13 cellular contexts compared by ENCODE assay signal in the genomic region with DNA sequence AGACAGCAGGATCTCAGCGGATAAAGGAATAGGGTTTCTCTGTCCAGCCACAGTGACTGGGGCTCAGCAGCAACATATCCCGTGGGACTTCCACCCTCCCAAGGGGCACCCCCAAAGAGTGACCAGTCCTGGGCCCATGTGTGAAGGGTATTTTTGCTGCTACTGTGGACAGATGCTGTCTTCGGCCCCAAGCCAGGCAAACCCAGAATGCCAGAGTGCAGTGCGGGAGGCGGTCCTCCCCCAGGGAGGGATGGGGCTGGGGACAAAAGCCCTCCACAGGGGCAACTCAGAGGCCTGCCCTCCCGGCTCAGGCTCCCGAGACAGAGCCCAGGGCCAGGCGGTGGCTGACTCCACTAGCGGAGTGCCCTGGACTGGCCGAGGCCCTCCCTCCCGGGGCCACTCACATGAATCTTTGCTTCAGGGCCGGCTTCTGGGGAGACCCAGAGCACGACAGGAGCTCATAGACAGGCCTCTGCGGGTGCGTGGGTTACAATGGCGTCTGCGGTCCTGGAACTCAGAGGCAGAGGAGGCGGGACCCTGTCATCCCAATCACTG. TPM values are rescaled to one million over a fixed set of nuclear protein-coding genes. Genes with fewer than 3 reads are reported as not detected.
A peak's percentile ranks its signal among the peaks of the same experiment; 100 is the strongest.
DNase-seq lines count a peak whose midpoint lies in the region; ATAC-seq and TF ChIP-seq lines count a peak whose summit lies in the region.
"Had no signal": no experiment of that assay in that cellular context is flagged by ENCODE, and none has a peak within 500 bp of the region (broad histone marks: within the 10 kb centered on the region; RNA-seq: fewer than 3 reads in every experiment).

No MANE protein-coding gene starts in this region.

- no peaks in the 10 kb centered on the region for H3K27me3 ChIP-seq in left ventricle myocardium inferior (ENCODE audit: low read depth)
- H3K27me3 ChIP-seq in vagina: no peaks in the 10 kb centered on the region

- H3K9me3 Mint-ChIP-seq in natural killer cell (peaks cover 0 to 2% of the 10 kb centered on the region in 2 donors), osteocyte (ENCODE audit: unreplicated experiment) (peaks cover 3% of the 10 kb centered on the region)
- H3K9me3 Mint-ChIP-seq in natural killer cell treated with Interleukin-12 subunit alpha and Interleukin-12 subunit beta and Interleukin-15 and Interleukin-18, amount 100 ng/mL, for 72 hours: no peaks in the 10 kb centered on the region
- H3K9me3 Mint-ChIP-seq in activated CD8-positive, alpha-beta T cell treated with anti-CD3 and anti-CD28 coated beads, Interleukin-2, amount 10 ng/mL, durations not matched to agents 7 days and 5 days (ENCODE audit: insufficient read depth): no peaks in the 10 kb centered on the region

- CTCF ChIA-PET in activated CD8-positive, alpha-beta T cell treated with anti-CD3 and anti-CD28 coated beads, Interleukin-2, amount 10 ng/mL, durations not matched to agents 7 days and 5 days (lab: Charles Lee): interaction anchor here (1.8 to 4.3 kb wide), 3 partner anchors 22 to 106 kb away, joined by 9 to 36 read pairs (median 23); no protein-coding TSS in a partner anchor

- peaks cover 67% of the 10 kb centered on the region for H3K4me1 ChIP-seq in left ventricle myocardium inferior
- peaks cover 66% of the 10 kb centered on the region for H3K4me1 ChIP-seq in vagina

- H3K36me3 Mint-ChIP-seq in natural killer cell (no peaks in the 10 kb centered on the region), osteocyte (ENCODE audit: unreplicated experiment) (no peaks in the 10 kb centered on the region)
- H3K36me3 Mint-ChIP-seq in natural killer cell treated with Interleukin-12 subunit alpha and Interleukin-12 subunit beta and Interleukin-15 and Interleukin-18, amount 100 ng/mL, for 72 hours: no peaks in the 10 kb centered on the region
- H3K36me3 Mint-ChIP-seq in activated CD8-positive, alpha-beta T cell treated with anti-CD3 and anti-CD28 coated beads, Interleukin-2, amount 10 ng/mL, durations not matched to agents 7 days and 5 days (ENCODE audit: low read depth): no peaks in the 10 kb centered on the region

- no peak overlapping the region for H3K4me3 ChIP-seq in left ventricle myocardium inferior
- no peak overlapping the region for H3K4me3 ChIP-seq in vagina

- peak overlapping the region; percentile 99 for H3K27ac ChIP-seq in left ventricle myocardium inferior (replicated peaks)
- H3K27ac ChIP-seq in vagina: peak overlapping the region; percentile 99

- no peak for TF ChIP-seq POLR2A in vagina (IDR thresholded peaks at IDR 0.05)

- TF ChIP-seq CTCF in natural killer cell (IDR thresholded peaks at IDR 0.05): no peak
- TF ChIP-seq CTCF in left ventricle myocardium inferior (IDR thresholded peaks at IDR 0.05; ENCODE audit: borderline replicate concordance): no peak
- TF ChIP-seq CTCF in osteocyte (IDR thresholded peaks at IDR 0.05): no peak
- TF ChIP-seq CTCF in vagina (IDR thresholded peaks at IDR 0.05): no peak

- H3K36me3 ChIP-seq in left ventricle myocardium inferior (no peaks in the 10 kb centered on the region), vagina (no peaks in the 10 kb centered on the region)

- H3K9me3 ChIP-seq in left ventricle myocardium inferior (replicated peaks) (peaks cover 12% of the 10 kb centered on the region), vagina (no peaks in the 10 kb centered on the region)

- no peak for DNase-seq in natural killer cell
- no peak for DNase-seq in natural killer cell treated with Interleukin-12 subunit alpha and Interleukin-12 subunit beta and Interleukin-15 and Interleukin-18, amount 100 ng/mL, for 72 hours (ENCODE audit: low spot score)
- DNase-seq in left ventricle myocardium inferior: peak; percentile 17
- no peak for DNase-seq in osteocyte (ENCODE audit: extremely low spot score, unreplicated experiment)
- DNase-seq in vagina (ENCODE audit: extremely low spot score in 2 of 2): no peak
- no peak for DNase-seq in GDM1 (lab: John Stamatoyannopoulos, UW)
- no peak for DNase-seq in activated CD8-positive, alpha-beta T cell treated with anti-CD3 and anti-CD28 coated beads, Interleukin-2, amount 10 ng/mL, durations not matched to agents 7 days and 5 days
- DNase-seq: activated gamma-delta T cell treated with Interleukin-2 at 50 U/mL for 16 hours; DND-41; stimulated activated naive CD4-positive, alpha-beta T cell treated with Interleukin-2 at 50 U/mL for 16 hours had no signal

- H3K4me3 Mint-ChIP-seq in natural killer cell (peak overlapping the region; percentile 6), osteocyte (ENCODE audit: unreplicated experiment) (no peak overlapping the region)
- H3K4me3 Mint-ChIP-seq in natural killer cell treated with Interleukin-12 subunit alpha and Interleukin-12 subunit beta and Interleukin-15 and Interleukin-18, amount 100 ng/mL, for 72 hours: no peak overlapping the region
- no peak overlapping the region for H3K4me3 Mint-ChIP-seq in activated CD8-positive, alpha-beta T cell treated with anti-CD3 and anti-CD28 coated beads, Interleukin-2, amount 10 ng/mL, durations not matched to agents 7 days and 5 days

- intact Hi-C loops in natural killer cell (cut with micrococcal nuclease) (loop anchor here (5.0 kb wide), 1 partner anchor 286 kb away; a partner anchor contains a TSS), left ventricle myocardium inferior (cut with micrococcal nuclease) (no loop called here), vagina (cut with DNase I) (no loop called here)

- H3K27me3 Mint-ChIP-seq in natural killer cell (ENCODE audit: low read depth in 2 of 2) (no peaks in the 10 kb centered on the region), osteocyte (ENCODE audit: unreplicated experiment) (no peaks in the 10 kb centered on the region)
- no peaks in the 10 kb centered on the region for H3K27me3 Mint-ChIP-seq in natural killer cell treated with Interleukin-12 subunit alpha and Interleukin-12 subunit beta and Interleukin-15 and Interleukin-18, amount 100 ng/mL, for 72 hours
- H3K27me3 Mint-ChIP-seq in activated CD8-positive, alpha-beta T cell treated with anti-CD3 and anti-CD28 coated beads, Interleukin-2, amount 10 ng/mL, durations not matched to agents 7 days and 5 days (ENCODE audit: low read depth): peaks cover 3% of the 10 kb centered on the region

- H3K27ac Mint-ChIP-seq in natural killer cell (peak overlapping the region in 1 of 2 donors; percentile 74), osteocyte (ENCODE audit: unreplicated experiment) (peak overlapping the region; percentile 41)
- no peak overlapping the region for H3K27ac Mint-ChIP-seq in natural killer cell treated with Interleukin-12 subunit alpha and Interleukin-12 subunit beta and Interleukin-15 and Interleukin-18, amount 100 ng/mL, for 72 hours
- H3K27ac Mint-ChIP-seq in activated CD8-positive, alpha-beta T cell treated with anti-CD3 and anti-CD28 coated beads, Interleukin-2, amount 10 ng/mL, durations not matched to agents 7 days and 5 days: no peak overlapping the region

- POLR2A ChIA-PET in activated CD8-positive, alpha-beta T cell treated with anti-CD3 and anti-CD28 coated beads, Interleukin-2, amount 10 ng/mL, durations not matched to agents 7 days and 5 days (lab: Charles Lee): interaction anchor here (3.5 kb wide), 1 partner anchor 24 kb away, joined by 22 read pairs; no protein-coding TSS in a partner anchor

- H3K4me1 Mint-ChIP-seq in natural killer cell (peaks cover 0 to 13% of the 10 kb centered on the region in 2 donors), osteocyte (ENCODE audit: unreplicated experiment) (peaks cover 64% of the 10 kb centered on the region)
- H3K4me1 Mint-ChIP-seq in natural killer cell treated with Interleukin-12 subunit alpha and Interleukin-12 subunit beta and Interleukin-15 and Interleukin-18, amount 100 ng/mL, for 72 hours (ENCODE audit: low read depth in 2 of 2): peaks cover 0 to 5% of the 10 kb centered on the region in 2 donors
- H3K4me1 Mint-ChIP-seq in activated CD8-positive, alpha-beta T cell treated with anti-CD3 and anti-CD28 coated beads, Interleukin-2, amount 10 ng/mL, durations not matched to agents 7 days and 5 days (ENCODE audit: low read depth): peaks cover 12% of the 10 kb centered on the region

- no peak for ATAC-seq in natural killer cell
- ATAC-seq in natural killer cell treated with Interleukin-12 subunit alpha and Interleukin-12 subunit beta and Interleukin-15 and Interleukin-18, amount 100 ng/mL, for 72 hours: no peak
- ATAC-seq in activated CD8-positive, alpha-beta T cell treated with anti-CD3 and anti-CD28 coated beads, Interleukin-2, amount 10 ng/mL, durations not matched to agents 7 days and 5 days: no peak
- ATAC-seq in GM18517 (IDR thresholded peaks at IDR 0.05; ENCODE audit: unreplicated experiment): no peak

RNA-seq across cellular contexts. Expression of a gene that starts 34.7 kb away (rescaled TPM):
- total RNA-seq in natural killer cell (not detected), left ventricle myocardium inferior (not detected), osteocyte (2.3 and 2.7 TPM in 2 replicates), vagina (7.1 TPM)
- not detected for total RNA-seq in natural killer cell treated with Interleukin-12 subunit alpha and Interleukin-12 subunit beta and Interleukin-15 and Interleukin-18, amount 100 ng/mL, for 72 hours
- total RNA-seq in activated CD8-positive, alpha-beta T cell treated with anti-CD3 and anti-CD28 coated beads, Interleukin-2, amount 10 ng/mL, durations not matched to agents 7 days and 5 days: not detected
- total RNA-seq: A673, dermis microvascular lymphatic vessel endothelial cell had no signal
